ENCODE assay signal across 25 cellular contexts in the genomic region with DNA sequence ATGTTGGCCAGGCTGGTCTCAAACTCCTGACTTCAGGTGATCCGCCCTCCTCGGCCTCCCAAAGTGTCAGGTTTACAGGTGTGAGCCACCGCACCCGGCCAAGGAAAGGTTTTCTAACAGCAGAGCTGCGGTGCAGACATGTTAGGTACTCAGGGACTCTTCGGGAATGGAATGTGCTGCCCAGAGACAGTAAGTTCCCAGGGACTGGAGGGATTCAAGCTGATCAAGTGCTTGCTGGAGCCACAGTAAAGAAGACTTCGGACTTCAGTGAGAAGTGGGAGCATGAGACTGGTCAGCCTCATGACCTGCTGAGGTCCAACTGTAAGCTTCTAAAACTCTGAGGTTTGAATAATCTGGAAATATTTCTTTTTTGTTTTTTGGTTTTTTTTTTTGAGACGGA. TPM values are rescaled to one million over a fixed set of nuclear protein-coding genes. Genes with fewer than 3 reads are reported as not detected.
"Had no signal": no experiment of that assay in that cellular context is flagged by ENCODE, and none has a peak within 500 bp of the region (broad histone marks: within the 10 kb centered on the region; RNA-seq: fewer than 3 reads in every experiment).

No MANE protein-coding gene starts in this region.

- H3K27me3 ChIP-seq: brain microvascular endothelial cell, neural progenitor cell had no signal

- H3K9me3 ChIP-seq: left lung, suprapubic skin had no signal

- H3K4me3 ChIP-seq: left lung, neural progenitor cell, smooth muscle cell, suprapubic skin, tibial nerve had no signal

- H3K27ac ChIP-seq: brain microvascular endothelial cell, left lung, neural progenitor cell, parathyroid adenoma, suprapubic skin, tibial nerve, VCaP had no signal

- H3K4me1 ChIP-seq: left lung, neural progenitor cell, parathyroid adenoma, suprapubic skin, tibial nerve had no signal

- DNase-seq: activated CD4-positive, alpha-beta T cell treated with anti-CD3 and anti-CD28 coated beads for 4 hours; activated CD4-positive, alpha-beta T cell treated with anti-CD3 and anti-CD28 coated beads, Interleukin-2, amount 50 U/mL, for 4 hours; activated CD8-positive, alpha-beta memory T cell treated with anti-CD3 and anti-CD28 coated beads for 24 hours; activated gamma-delta T cell; activated naive CD4-positive, alpha-beta T cell treated with anti-CD3 and anti-CD28 coated beads, Interleukin-2, amount 50 U/mL, for 16 hours; amniotic stem cell; brain microvascular endothelial cell; central memory CD4-positive, alpha-beta T cell; glutamatergic neuron; left lung; naive thymus-derived CD4-positive, alpha-beta T cell; occipital lobe; stimulated activated CD4-positive, alpha-beta T cell treated with anti-CD3 and anti-CD28 coated beads, Interleukin-1b, Interleukin-23, amount 100 ng/mL, for 48 hours; stimulated activated CD4-positive, alpha-beta T cell treated with anti-CD3 and anti-CD28 coated beads, Interleukin-4, amount 100 ng/mL, for 4 hours; stimulated activated CD8-positive, alpha-beta memory T cell treated with anti-CD3 and anti-CD28 coated beads, Interleukin-4, amount 100 ng/mL, for 48 hours; stimulated activated naive CD8-positive, alpha-beta T cell treated with anti-CD3 and anti-CD28 coated beads, Interleukin-15, amount 100 ng/mL, for 72 hours; SW 1271; T-helper 9 cell had no signal

- ATAC-seq: left lung; naive thymus-derived CD4-positive, alpha-beta T cell; stimulated activated memory B cell treated with anti-CD40 and anti-IgM and Interleukin-4, amounts not matched to agents 10 μg/mL and 1 μg/mL and 100 μg/mL, for 72 hours; stimulated activated naive CD8-positive, alpha-beta T cell treated with anti-CD3 and anti-CD28 coated beads, Interleukin-15, amount 100 ng/mL, for 72 hours had no signal

- H3K36me3 ChIP-seq: brain microvascular endothelial cell, left lung, neural progenitor cell, suprapubic skin, tibial nerve had no signal

RNA-seq across cellular contexts. Expression of a gene that starts 7.8 kb away (rescaled TPM):
- polyA plus RNA-seq: naive thymus-derived CD4-positive, alpha-beta T cell had no signal
